29 cellular contexts compared by ENCODE assay signal in the genomic region with DNA sequence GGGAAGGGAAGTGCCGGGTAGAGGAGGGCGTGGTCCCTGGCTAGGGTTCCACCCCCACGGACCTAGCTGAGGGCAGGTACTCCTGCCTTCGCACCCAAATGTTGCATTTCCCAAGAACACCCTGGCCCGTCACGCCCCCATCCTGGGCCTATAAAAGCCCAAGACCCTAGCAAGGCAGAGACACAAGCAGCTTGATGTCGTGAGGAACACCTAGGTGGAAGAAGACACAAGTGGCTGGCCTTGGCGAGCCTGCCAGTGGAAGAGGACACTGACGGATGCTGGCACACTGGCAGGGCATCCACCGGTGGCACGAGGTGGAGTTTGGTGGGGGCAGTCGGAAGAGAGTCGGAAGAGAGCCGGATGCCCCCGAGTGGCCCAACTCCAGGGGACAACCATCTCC.
"Had no signal": no experiment of that assay in that cellular context is flagged by ENCODE, and none has a peak within 500 bp of the region (broad histone marks: within the 10 kb centered on the region; RNA-seq: fewer than 3 reads in every experiment).

No MANE protein-coding gene starts in this region.

- H3K4me3 Mint-ChIP-seq: naive thymus-derived CD4-positive, alpha-beta T cell; natural killer cell; nephron; neural progenitor cell; stimulated activated effector memory CD8-positive, alpha-beta T cell treated with anti-CD3 and anti-CD28 coated beads, Interleukin-12 subunit alpha, Interleukin-12 subunit beta, amount 100 ng/mL, for 72 hours; stimulated activated naive CD8-positive, alpha-beta T cell treated with anti-CD3 and anti-CD28 coated beads, Interleukin-15, amount 100 ng/mL, for 72 hours had no signal

- H3K27ac Mint-ChIP-seq: naive thymus-derived CD4-positive, alpha-beta T cell; natural killer cell; neural progenitor cell; stimulated activated effector memory CD8-positive, alpha-beta T cell treated with anti-CD3 and anti-CD28 coated beads, Interleukin-12 subunit alpha, Interleukin-12 subunit beta, amount 100 ng/mL, for 72 hours; stimulated activated naive CD8-positive, alpha-beta T cell treated with anti-CD3 and anti-CD28 coated beads, Interleukin-15, amount 100 ng/mL, for 72 hours had no signal

- H3K4me1 ChIP-seq: neural progenitor cell, pancreas, prostate gland, right atrium auricular region, suprapubic skin, thyroid gland, tibial nerve, upper lobe of left lung, vagina had no signal

- H3K9me3 Mint-ChIP-seq: nephron, neural progenitor cell had no signal

- H3K27me3 Mint-ChIP-seq: naive thymus-derived CD4-positive, alpha-beta T cell; stimulated activated naive CD8-positive, alpha-beta T cell treated with anti-CD3 and anti-CD28 coated beads, Interleukin-15, amount 100 ng/mL, for 72 hours had no signal

- H3K9me3 ChIP-seq: neutrophil, pancreas, prostate gland, right atrium auricular region, right lobe of liver, sigmoid colon, suprapubic skin, thoracic aorta, thyroid gland, tibial nerve, upper lobe of left lung, vagina had no signal

- H3K27me3 ChIP-seq: neural progenitor cell, neutrophil, pancreas, right atrium auricular region, right lobe of liver, sigmoid colon, suprapubic skin, thyroid gland, tibial nerve, upper lobe of left lung, vagina had no signal

- H3K27ac ChIP-seq: neural progenitor cell, neutrophil, pancreas, prostate gland, right atrium auricular region, right lobe of liver, sigmoid colon, suprapubic skin, thoracic aorta, thyroid gland, tibial nerve, upper lobe of left lung, vagina had no signal

- H3K4me1 Mint-ChIP-seq: naive thymus-derived CD4-positive, alpha-beta T cell; natural killer cell; stimulated activated effector memory CD8-positive, alpha-beta T cell treated with anti-CD3 and anti-CD28 coated beads, Interleukin-12 subunit alpha, Interleukin-12 subunit beta, amount 100 ng/mL, for 72 hours; stimulated activated naive CD8-positive, alpha-beta T cell treated with anti-CD3 and anti-CD28 coated beads, Interleukin-15, amount 100 ng/mL, for 72 hours had no signal

- H3K36me3 Mint-ChIP-seq: naive thymus-derived CD4-positive, alpha-beta T cell; natural killer cell; stimulated activated effector memory CD8-positive, alpha-beta T cell treated with anti-CD3 and anti-CD28 coated beads, Interleukin-12 subunit alpha, Interleukin-12 subunit beta, amount 100 ng/mL, for 72 hours had no signal

- H2AFZ ChIP-seq: neural progenitor cell had no signal

- H3K9ac ChIP-seq: neural progenitor cell had no signal

- H3K4me2 ChIP-seq: neural progenitor cell had no signal

- DNase-seq: naive thymus-derived CD4-positive, alpha-beta T cell; natural killer cell; nucleus accumbens; retina; right lobe of liver; sigmoid colon; small intestine; stimulated activated CD4-positive, alpha-beta T cell treated with anti-CD3 and anti-CD28 coated beads, Interleukin-15, amount 100 ng/mL, for 24 hours; stimulated activated CD4-positive, alpha-beta T cell treated with anti-CD3 and anti-CD28 coated beads, Interleukin-2, amount 100 ng/mL, for 24 hours; stimulated activated CD4-positive, alpha-beta T cell treated with anti-CD3 and anti-CD28 coated beads, Interleukin-2, amount 100 ng/mL, for 48 hours; stimulated activated CD4-positive, alpha-beta T cell treated with anti-CD3 and anti-CD28 coated beads, Interleukin-4, amount 100 ng/mL, for 24 hours; stimulated activated naive CD4-positive, alpha-beta T cell; stimulated activated naive CD8-positive, alpha-beta T cell treated with anti-CD3 and anti-CD28 coated beads, Interleukin-15, amount 100 ng/mL, for 72 hours; stimulated activated naive CD8-positive, alpha-beta T cell treated with anti-CD3 and anti-CD28 coated beads, Interleukin-15, Interleukin-2, amounts not matched to agents 100 U/mL and 50 U/mL, for 24 hours; substantia nigra; thyroid gland; trophoblast cell had no signal

- ATAC-seq: naive thymus-derived CD4-positive, alpha-beta T cell; natural killer cell; pancreas; right lobe of liver; stimulated activated effector memory CD8-positive, alpha-beta T cell treated with anti-CD3 and anti-CD28 coated beads, Interleukin-12 subunit alpha, Interleukin-12 subunit beta, amount 100 ng/mL, for 72 hours; stimulated activated naive CD8-positive, alpha-beta T cell treated with anti-CD3 and anti-CD28 coated beads, Interleukin-15, amount 100 ng/mL, for 72 hours; stimulated activated naive CD8-positive, alpha-beta T cell treated with anti-CD3 and anti-CD28 coated beads, Interleukin-15, Interleukin-2, amounts not matched to agents 100 U/mL and 50 U/mL, for 24 hours had no signal

- H3K36me3 ChIP-seq: neural progenitor cell, neutrophil, pancreas, prostate gland, right atrium auricular region, right lobe of liver, sigmoid colon, suprapubic skin, thoracic aorta, thyroid gland, tibial nerve, upper lobe of left lung, vagina had no signal

- H3K4me3 ChIP-seq: neural progenitor cell, pancreas, prostate gland, right atrium auricular region, right lobe of liver, sigmoid colon, suprapubic skin, thoracic aorta, thyroid gland, tibial nerve, upper lobe of left lung, vagina had no signal
